In genomic region chr4:140351778-140352177, GRCh38 we compare ENCODE assay signal across 12 cellular contexts.
"Had no signal": no experiment of that assay in that cellular context is flagged by ENCODE, and none has a peak within 500 bp of the region (broad histone marks: within the 10 kb centered on the region; RNA-seq: fewer than 3 reads in every experiment).

No MANE protein-coding gene starts in this region.

- H3K36me3 Mint-ChIP-seq: activated naive CD8-positive, alpha-beta T cell treated with anti-CD3 and anti-CD28 coated beads, Interleukin-2, amount 10 ng/mL, durations not matched to agents 7 days and 5 days; naive B cell had no signal

- H3K9me3 ChIP-seq: ascending aorta, lower lobe of right lung, sigmoid colon, spleen had no signal

- H3K36me3 ChIP-seq: ascending aorta, lower lobe of right lung, sigmoid colon, spleen had no signal

- H3K9me3 Mint-ChIP-seq: activated CD4-positive, alpha-beta T cell treated with anti-CD3 and anti-CD28 coated beads, Interleukin-2, amount 10 ng/mL, durations not matched to agents 7 days and 5 days; activated naive CD8-positive, alpha-beta T cell treated with anti-CD3 and anti-CD28 coated beads, Interleukin-2, amount 10 ng/mL, durations not matched to agents 7 days and 5 days; activated T-helper 1 cell treated with anti-CD3 and anti-CD28 coated beads, Interleukin-12 subunit alpha, Interleukin-12 subunit beta, Interleukin-2, Interleukin-4 antibody, amounts not matched to agents 30 ng/mL and 10 ng/mL and 1 ng/mL, durations not matched to agents 14 hours and 24 hours and 36 hours; naive B cell; stimulated activated naive CD8-positive, alpha-beta T cell treated with anti-CD3 and anti-CD28 coated beads, Interleukin-15, amount 100 ng/mL, for 72 hours had no signal

- H3K27me3 Mint-ChIP-seq: stimulated activated naive CD8-positive, alpha-beta T cell treated with anti-CD3 and anti-CD28 coated beads, Interleukin-15, amount 100 ng/mL, for 72 hours had no signal

- H3K27ac Mint-ChIP-seq: activated CD4-positive, alpha-beta T cell treated with anti-CD3 and anti-CD28 coated beads, Interleukin-2, amount 10 ng/mL, durations not matched to agents 7 days and 5 days; activated naive CD8-positive, alpha-beta T cell treated with anti-CD3 and anti-CD28 coated beads, Interleukin-2, amount 10 ng/mL, durations not matched to agents 7 days and 5 days; activated T-helper 1 cell treated with anti-CD3 and anti-CD28 coated beads, Interleukin-12 subunit alpha, Interleukin-12 subunit beta, Interleukin-2, Interleukin-4 antibody, amounts not matched to agents 30 ng/mL and 10 ng/mL and 1 ng/mL, durations not matched to agents 14 hours and 24 hours and 36 hours; stimulated activated naive CD8-positive, alpha-beta T cell treated with anti-CD3 and anti-CD28 coated beads, Interleukin-15, amount 100 ng/mL, for 72 hours had no signal

- H3K4me1 ChIP-seq: ascending aorta, lower lobe of right lung, sigmoid colon, spleen had no signal

- ATAC-seq: esophagus mucosa; left cardiac atrium; lower lobe of right lung; stimulated activated naive CD8-positive, alpha-beta T cell treated with anti-CD3 and anti-CD28 coated beads, Interleukin-15, amount 100 ng/mL, for 72 hours had no signal

- H3K4me3 Mint-ChIP-seq: activated CD4-positive, alpha-beta T cell treated with anti-CD3 and anti-CD28 coated beads, Interleukin-2, amount 10 ng/mL, durations not matched to agents 7 days and 5 days; activated naive CD8-positive, alpha-beta T cell treated with anti-CD3 and anti-CD28 coated beads, Interleukin-2, amount 10 ng/mL, durations not matched to agents 7 days and 5 days; activated T-helper 1 cell treated with anti-CD3 and anti-CD28 coated beads, Interleukin-12 subunit alpha, Interleukin-12 subunit beta, Interleukin-2, Interleukin-4 antibody, amounts not matched to agents 30 ng/mL and 10 ng/mL and 1 ng/mL, durations not matched to agents 14 hours and 24 hours and 36 hours; naive B cell; stimulated activated naive CD8-positive, alpha-beta T cell treated with anti-CD3 and anti-CD28 coated beads, Interleukin-15, amount 100 ng/mL, for 72 hours had no signal

- DNase-seq: activated CD4-positive, alpha-beta T cell treated with anti-CD3 and anti-CD28 coated beads, Interleukin-2, amount 10 ng/mL, durations not matched to agents 7 days and 5 days; activated naive CD8-positive, alpha-beta T cell treated with anti-CD3 and anti-CD28 coated beads, Interleukin-2, amount 10 ng/mL, durations not matched to agents 7 days and 5 days; left cardiac atrium; lower lobe of right lung; naive B cell; occipital lobe; sigmoid colon; spleen; stimulated activated naive CD8-positive, alpha-beta T cell treated with anti-CD3 and anti-CD28 coated beads, Interleukin-15, amount 100 ng/mL, for 72 hours had no signal

- H3K4me3 ChIP-seq: ascending aorta, lower lobe of right lung, sigmoid colon, spleen had no signal

- H3K4me1 Mint-ChIP-seq: naive B cell had no signal

- H3K27me3 ChIP-seq: ascending aorta, sigmoid colon, spleen had no signal
